Comparison of ENCODE assay signal across 8 cellular contexts in the genomic region with DNA sequence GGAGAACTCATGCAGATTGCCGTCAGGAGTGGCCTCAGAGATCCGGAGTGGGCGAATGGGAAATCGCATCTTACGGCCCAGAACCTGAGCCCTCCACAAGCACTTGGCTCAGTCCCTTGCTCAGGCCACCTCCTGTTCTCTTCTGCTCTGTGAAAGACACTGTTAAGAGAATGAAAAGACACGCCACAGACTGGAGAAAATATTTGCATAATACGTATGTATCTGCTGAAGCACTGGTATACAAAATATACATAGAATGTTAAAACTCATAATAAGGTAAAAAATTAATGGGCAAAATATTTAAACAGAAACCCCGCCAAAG. TPM values are rescaled to one million over a fixed set of nuclear protein-coding genes. Genes with fewer than 3 reads are reported as not detected.
DNase-seq lines count a peak whose midpoint lies in the region; ATAC-seq and TF ChIP-seq lines count a peak whose summit lies in the region.

No MANE protein-coding gene starts in this region.

- no peaks in the 10 kb centered on the region for H3K79me2 ChIP-seq in DND-41 (ENCODE audit: insufficient read depth, low read length)

- POLR2A ChIA-PET in naive thymus-derived CD8-positive, alpha-beta T cell (lab: Charles Lee), result no interaction called here

- peaks cover 15% of the 10 kb centered on the region for H3K27me3 ChIP-seq in DND-41 (ENCODE audit: insufficient read depth, low read length, poor library complexity)

- H3K4me2 ChIP-seq in DND-41 (ENCODE audit: insufficient read depth, low read length), result peak overlapping the region; percentile 52; the same call in 1 of the 2 replicates

- peaks cover 2 to 14% (median 9%) of the 10 kb centered on the region in 5 experiments for H3K9me3 Mint-ChIP-seq in brain
- H3K9me3 Mint-ChIP-seq in naive thymus-derived CD8-positive, alpha-beta T cell, result no peaks in the 10 kb centered on the region

- H3K9me3 ChIP-seq in DND-41 (ENCODE audit: insufficient read depth, low read length, severe bottlenecking), result no peaks in the 10 kb centered on the region

- H3K4me3 Mint-ChIP-seq in brain, result peak overlapping the region; percentile 77 to 91 (median 88)
- H3K4me3 Mint-ChIP-seq in naive thymus-derived CD8-positive, alpha-beta T cell, result peak overlapping the region; percentile 75 to 89 (median 81)

- DNase-seq in DND-41 (no peak), ureter (ENCODE audit: low spot score) (no peak)
- DNase-seq in naive thymus-derived CD8-positive, alpha-beta T cell, result no peak

- no peaks in the 10 kb centered on the region for H4K20me1 ChIP-seq in DND-41 (ENCODE audit: insufficient read depth, low read length)

- H3K4me3 ChIP-seq in DND-41 (ENCODE audit: low read depth in 1 of 2, low read length in 2 of 2), result peak overlapping the region in 1 of 2 experiments; percentile 45; a peak in 1 of 4 replicates

- H3K36me3 ChIP-seq in DND-41 (ENCODE audit: insufficient read depth, low read length), result no peaks in the 10 kb centered on the region

- H3K4me1 Mint-ChIP-seq in brain, result peaks cover 10% of the 10 kb centered on the region
- peaks cover 7 to 12% (median 11%) of the 10 kb centered on the region in 4 donors for H3K4me1 Mint-ChIP-seq in naive thymus-derived CD8-positive, alpha-beta T cell

- TF ChIP-seq CTCF in DND-41 (IDR thresholded peaks at IDR 0.05; ENCODE audit: borderline replicate concordance, extremely low read depth, low read length, poor library complexity, severe bottlenecking), result no peak
- TF ChIP-seq CTCF in brain (conservative IDR thresholded peaks at IDR 0.05), result peak; percentile 1 to 41

- H3K27me3 Mint-ChIP-seq in brain, result peaks cover 90% of the 10 kb centered on the region
- H3K27me3 Mint-ChIP-seq in naive thymus-derived CD8-positive, alpha-beta T cell, result peaks cover 45 to 89% (median 65%) of the 10 kb centered on the region in 5 donors

- H3K4me1 ChIP-seq in DND-41 (ENCODE audit: insufficient read depth, low read length), result peaks cover 9% of the 10 kb centered on the region

- no peak overlapping the region; the same call in 1 of the 2 replicates for H2AFZ ChIP-seq in DND-41 (ENCODE audit: low read depth, low read length)

- H3K27ac Mint-ChIP-seq in brain, result peak overlapping the region in 1 of 5 experiments; percentile 38
- H3K27ac Mint-ChIP-seq in naive thymus-derived CD8-positive, alpha-beta T cell, result peak overlapping the region in 2 of 10 donors; percentile 37 to 41

- ATAC-seq in DND-41 (ENCODE audit: insufficient read depth, low read depth) (peak; percentile 39; the same call in 1 of the 3 replicates), HG02852 (IDR thresholded peaks at IDR 0.05; ENCODE audit: unreplicated experiment) (peak; percentile 24), GM21447 (IDR thresholded peaks at IDR 0.05; ENCODE audit: unreplicated experiment) (no peak), HG03025 (IDR thresholded peaks at IDR 0.05; ENCODE audit: low FRiP score, unreplicated experiment) (no peak), GM21515 (IDR thresholded peaks at IDR 0.05; ENCODE audit: unreplicated experiment) (no peak)
- ATAC-seq in naive thymus-derived CD8-positive, alpha-beta T cell, result peak in 1 of 2 donors; percentile 51

- H3K36me3 Mint-ChIP-seq in brain, result no peaks in the 10 kb centered on the region
- no peaks in the 10 kb centered on the region for H3K36me3 Mint-ChIP-seq in naive thymus-derived CD8-positive, alpha-beta T cell

- H3K27ac ChIP-seq in DND-41 (ENCODE audit: low read length), result no peak overlapping the region

- H3K9ac ChIP-seq in DND-41 (ENCODE audit: low read depth, low read length), result no peak overlapping the region

RNA-seq across cellular contexts. Expression of a gene that starts 0.8 kb away (rescaled TPM):
- polyA plus RNA-seq in brain (ENCODE audit: insufficient read depth, low read depth, low replicate concordance), result not detected
- total RNA-seq in naive thymus-derived CD8-positive, alpha-beta T cell, result not detected
- not detected for polyA plus RNA-seq in naive thymus-derived CD8-positive, alpha-beta T cell
- not detected for total RNA-seq in ureter

Comparison
In these comparisons a context has a peak if more than half of its experiments do, and no peak if none do; other contexts are left out.
1. ATAC-seq: peak in DND-41 (single experiment) and HG02852 (single experiment); none in GM21447 (single experiment), HG03025 (single experiment) and GM21515 (single experiment).